In genomic region chr7:76108540-76109233, GRCh38 we compare ENCODE assay signal across 1 cellular context.
TF ChIP-seq lines count a peak whose summit lies in the region.

No MANE protein-coding gene starts in this region.

TF ChIP-seq in HepG2, 621 proteins besides CTCF, POLR2A, EP300 and RAD21 (continued from another document and continues in another):
- TF ChIP-seq, protein P1, sequence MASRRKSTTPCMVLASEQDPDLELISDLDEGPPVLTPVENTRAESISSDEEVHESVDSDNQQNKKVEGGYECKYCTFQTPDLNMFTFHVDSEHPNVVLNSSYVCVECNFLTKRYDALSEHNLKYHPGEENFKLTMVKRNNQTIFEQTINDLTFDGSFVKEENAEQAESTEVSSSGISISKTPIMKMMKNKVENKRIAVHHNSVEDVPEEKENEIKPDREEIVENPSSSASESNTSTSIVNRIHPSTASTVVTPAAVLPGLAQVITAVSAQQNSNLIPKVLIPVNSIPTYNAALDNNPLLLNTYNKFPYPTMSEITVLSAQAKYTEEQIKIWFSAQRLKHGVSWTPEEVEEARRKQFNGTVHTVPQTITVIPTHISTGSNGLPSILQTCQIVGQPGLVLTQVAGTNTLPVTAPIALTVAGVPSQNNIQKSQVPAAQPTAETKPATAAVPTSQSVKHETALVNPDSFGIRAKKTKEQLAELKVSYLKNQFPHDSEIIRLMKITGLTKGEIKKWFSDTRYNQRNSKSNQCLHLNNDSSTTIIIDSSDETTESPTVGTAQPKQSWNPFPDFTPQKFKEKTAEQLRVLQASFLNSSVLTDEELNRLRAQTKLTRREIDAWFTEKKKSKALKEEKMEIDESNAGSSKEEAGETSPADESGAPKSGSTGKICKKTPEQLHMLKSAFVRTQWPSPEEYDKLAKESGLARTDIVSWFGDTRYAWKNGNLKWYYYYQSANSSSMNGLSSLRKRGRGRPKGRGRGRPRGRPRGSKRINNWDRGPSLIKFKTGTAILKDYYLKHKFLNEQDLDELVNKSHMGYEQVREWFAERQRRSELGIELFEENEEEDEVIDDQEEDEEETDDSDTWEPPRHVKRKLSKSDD (CRISPR knock-in tag; IDR thresholded peaks at IDR 0.05; ENCODE audit: low read depth) = no peak
- TF ChIP-seq SNAPC2 (CRISPR knock-in tag; IDR thresholded peaks at IDR 0.05) (no peak), TAF15 (IDR thresholded peaks at IDR 0.05; ENCODE audit: low read depth, low read length, poor library complexity, severe bottlenecking) (no peak), HIC2 (CRISPR knock-in tag; IDR thresholded peaks at IDR 0.05; ENCODE audit: low read depth) (no peak), ZNF746 (CRISPR knock-in tag; IDR thresholded peaks at IDR 0.05) (no peak), KLF15 (CRISPR knock-in tag; IDR thresholded peaks at IDR 0.05; ENCODE audit: borderline replicate concordance) (no peak), ZNF556 (CRISPR knock-in tag; IDR thresholded peaks at IDR 0.05; ENCODE audit: borderline replicate concordance) (0 out of 2 replicates have a peak, but pooled peaks have one; percentile 59), ZNF773 (CRISPR knock-in tag; IDR thresholded peaks at IDR 0.05; ENCODE audit: borderline replicate concordance) (no peak), YEATS4 (CRISPR knock-in tag; IDR thresholded peaks at IDR 0.05; ENCODE audit: borderline replicate concordance) (peak; percentile 53; the same call in 1 of the 2 replicates), PCBP1 (IDR thresholded peaks at IDR 0.05; ENCODE audit: borderline replicate concordance, low read depth, low read length) (no peak), ZEB1 (IDR thresholded peaks at IDR 0.05; ENCODE audit: insufficient replicate concordance, low read depth) (peak; percentile 40), NR0B2 (CRISPR knock-in tag; IDR thresholded peaks at IDR 0.05) (no peak), HHEX (CRISPR knock-in tag; IDR thresholded peaks at IDR 0.05) (no peak), ZNF781 (CRISPR knock-in tag; IDR thresholded peaks at IDR 0.05; ENCODE audit: borderline replicate concordance, not compliant biosample characterization) (no peak), SMARCC2 (IDR thresholded peaks at IDR 0.05) (no peak), GATAD1 (CRISPR knock-in tag; IDR thresholded peaks at IDR 0.05) (peak; percentile 38; the same call in 1 of the 2 replicates), ZIK1 (CRISPR knock-in tag; IDR thresholded peaks at IDR 0.05; ENCODE audit: borderline replicate concordance, low read depth) (no peak), ETV6 (CRISPR knock-in tag; conservative IDR thresholded peaks at IDR 0.05) (no peak), EZH2 (conservative IDR thresholded peaks at IDR 0.05; ENCODE audit: low read depth, low read length) (no peak), ZNF670 (CRISPR knock-in tag; IDR thresholded peaks at IDR 0.05; ENCODE audit: borderline replicate concordance) (no peak), DR1 (CRISPR knock-in tag; IDR thresholded peaks at IDR 0.05) (no peak), GRHL1 (CRISPR knock-in tag; conservative IDR thresholded peaks at IDR 0.05) (no peak), PRPF4 (IDR thresholded peaks at IDR 0.05; ENCODE audit: low read depth, low read length, poor library complexity, severe bottlenecking) (no peak), ZNF768 (CRISPR knock-in tag; IDR thresholded peaks at IDR 0.05) (no peak), TAF1 (CRISPR knock-in tag; IDR thresholded peaks at IDR 0.05) (peak; percentile 72), MED1 (CRISPR knock-in tag; IDR thresholded peaks at IDR 0.05) (peak; percentile 81), CEBPZ (IDR thresholded peaks at IDR 0.05; ENCODE audit: low read length) (no peak), LCORL (IDR thresholded peaks at IDR 0.05) (no peak), LCORL (CRISPR knock-in tag; IDR thresholded peaks at IDR 0.05) (peak; percentile 52), SP1 (IDR thresholded peaks at IDR 0.05) (no peak), SP1 (CRISPR knock-in tag; IDR thresholded peaks at IDR 0.05) (no peak), ZNF468 (CRISPR knock-in tag; IDR thresholded peaks at IDR 0.05) (no peak), ZNF672 (CRISPR knock-in tag; IDR thresholded peaks at IDR 0.05) (no peak), ZKSCAN1 (IDR thresholded peaks at IDR 0.05; ENCODE audit: low read length) (no peak), EED (CRISPR knock-in tag; IDR thresholded peaks at IDR 0.05) (no peak), NCOR1 (IDR thresholded peaks at IDR 0.05; ENCODE audit: borderline replicate concordance, low read length) (no peak), PHF21A (CRISPR knock-in tag; IDR thresholded peaks at IDR 0.05) (peak; percentile 43), HMGXB3 (CRISPR knock-in tag; IDR thresholded peaks at IDR 0.05; ENCODE audit: borderline replicate concordance) (no peak)
- TF ChIP-seq, protein P2, sequence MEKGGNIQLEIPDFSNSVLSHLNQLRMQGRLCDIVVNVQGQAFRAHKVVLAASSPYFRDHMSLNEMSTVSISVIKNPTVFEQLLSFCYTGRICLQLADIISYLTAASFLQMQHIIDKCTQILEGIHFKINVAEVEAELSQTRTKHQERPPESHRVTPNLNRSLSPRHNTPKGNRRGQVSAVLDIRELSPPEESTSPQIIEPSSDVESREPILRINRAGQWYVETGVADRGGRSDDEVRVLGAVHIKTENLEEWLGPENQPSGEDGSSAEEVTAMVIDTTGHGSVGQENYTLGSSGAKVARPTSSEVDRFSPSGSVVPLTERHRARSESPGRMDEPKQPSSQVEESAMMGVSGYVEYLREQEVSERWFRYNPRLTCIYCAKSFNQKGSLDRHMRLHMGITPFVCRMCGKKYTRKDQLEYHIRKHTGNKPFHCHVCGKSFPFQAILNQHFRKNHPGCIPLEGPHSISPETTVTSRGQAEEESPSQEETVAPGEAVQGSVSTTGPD (CRISPR knock-in tag; IDR thresholded peaks at IDR 0.05) = no peak; the same call in 1 of the 2 replicates
- TF ChIP-seq, protein P3, sequence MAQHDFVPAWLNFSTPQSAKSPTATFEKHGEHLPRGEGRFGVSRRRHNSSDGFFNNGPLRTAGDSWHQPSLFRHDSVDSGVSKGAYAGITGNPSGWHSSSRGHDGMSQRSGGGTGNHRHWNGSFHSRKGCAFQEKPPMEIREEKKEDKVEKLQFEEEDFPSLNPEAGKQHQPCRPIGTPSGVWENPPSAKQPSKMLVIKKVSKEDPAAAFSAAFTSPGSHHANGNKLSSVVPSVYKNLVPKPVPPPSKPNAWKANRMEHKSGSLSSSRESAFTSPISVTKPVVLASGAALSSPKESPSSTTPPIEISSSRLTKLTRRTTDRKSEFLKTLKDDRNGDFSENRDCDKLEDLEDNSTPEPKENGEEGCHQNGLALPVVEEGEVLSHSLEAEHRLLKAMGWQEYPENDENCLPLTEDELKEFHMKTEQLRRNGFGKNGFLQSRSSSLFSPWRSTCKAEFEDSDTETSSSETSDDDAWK (CRISPR knock-in tag; IDR thresholded peaks at IDR 0.05) = no peak
- TF ChIP-seq, protein P4, sequence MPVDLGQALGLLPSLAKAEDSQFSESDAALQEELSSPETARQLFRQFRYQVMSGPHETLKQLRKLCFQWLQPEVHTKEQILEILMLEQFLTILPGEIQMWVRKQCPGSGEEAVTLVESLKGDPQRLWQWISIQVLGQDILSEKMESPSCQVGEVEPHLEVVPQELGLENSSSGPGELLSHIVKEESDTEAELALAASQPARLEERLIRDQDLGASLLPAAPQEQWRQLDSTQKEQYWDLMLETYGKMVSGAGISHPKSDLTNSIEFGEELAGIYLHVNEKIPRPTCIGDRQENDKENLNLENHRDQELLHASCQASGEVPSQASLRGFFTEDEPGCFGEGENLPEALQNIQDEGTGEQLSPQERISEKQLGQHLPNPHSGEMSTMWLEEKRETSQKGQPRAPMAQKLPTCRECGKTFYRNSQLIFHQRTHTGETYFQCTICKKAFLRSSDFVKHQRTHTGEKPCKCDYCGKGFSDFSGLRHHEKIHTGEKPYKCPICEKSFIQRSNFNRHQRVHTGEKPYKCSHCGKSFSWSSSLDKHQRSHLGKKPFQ (CRISPR knock-in tag; IDR thresholded peaks at IDR 0.05; ENCODE audit: insufficient replicate concordance) = peak; percentile 26
